Comparison of ENCODE assay signal across 10 cellular contexts in the genomic region with DNA sequence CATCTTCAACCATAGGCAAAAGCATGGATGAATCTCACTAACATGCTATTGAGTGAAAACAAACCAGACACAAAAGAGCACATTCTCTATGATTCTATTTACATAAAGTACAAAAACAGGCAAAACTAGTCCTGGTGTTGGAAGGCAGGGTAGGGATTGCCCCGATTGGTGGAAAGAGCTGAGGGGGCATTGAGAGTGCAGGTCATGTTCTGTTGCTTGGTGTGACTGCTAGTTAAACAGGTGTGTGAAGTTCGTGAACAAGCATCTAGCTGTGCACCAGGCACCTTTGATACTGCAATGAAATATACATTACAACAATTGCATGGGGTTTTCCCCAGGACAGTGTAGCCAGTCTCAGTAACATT. TPM values are rescaled to one million over a fixed set of nuclear protein-coding genes. Genes with fewer than 3 reads are reported as not detected.
DNase-seq lines count a peak whose midpoint lies in the region; ATAC-seq, FAIRE-seq and TF ChIP-seq lines count a peak whose summit lies in the region.
"Had no signal": no experiment of that assay in that cellular context is flagged by ENCODE, and none has a peak within 500 bp of the region (broad histone marks: within the 10 kb centered on the region; RNA-seq: fewer than 3 reads in every experiment).

No MANE protein-coding gene starts in this region.

- H3K27me3 Mint-ChIP-seq in type B pancreatic cell = peaks cover 62% of the 10 kb centered on the region

- no peak overlapping the region for H4K8ac ChIP-seq in H1 (ENCODE audit: extremely low read depth, insufficient read depth, low read length)

- H2BK120ac ChIP-seq in H1 (replicated peaks; ENCODE audit: low read depth, low read length) = no peak overlapping the region

- WGBS in H1 (ENCODE audit: extremely low coverage in 1 of 2, insufficient coverage in 1 of 2, insufficient read length in 1 of 2, insufficient replicate concordance in 2 of 2, low coverage in 1 of 2, low lambda C conversion rate in 2 of 2, missing lambda C conversion rate in 1 of 2), 2 experiments = 47% methylated on average over 2 of the region's 2 CpGs; no CpG with 5 or more reads in 1 of the 2 experiments

- no peak overlapping the region for H2BK5ac ChIP-seq in H1 (ENCODE audit: low read depth, low read length)

- POLR2A ChIA-PET in H1 (lab: Charles Lee; ENCODE audit: partially characterized antibody) = interaction anchor here (0.9 to 1.0 kb wide), 2 partner anchors 26 to 604 kb away, joined by 3 to 4 read pairs; partner anchors contain the start of genes NKIRAS1, RPL15 and THRB

- no peak overlapping the region for H3K14ac ChIP-seq in H1 (ENCODE audit: insufficient read length)

- H3K4me3 Mint-ChIP-seq in type B pancreatic cell = peak overlapping the region; percentile 84
- H3K4me3 Mint-ChIP-seq: activated CD4-positive, alpha-beta T cell treated with anti-CD3 and anti-CD28 coated beads, Interleukin-2, amount 10 ng/mL, durations not matched to agents 7 days and 5 days had no signal

- H4K91ac ChIP-seq in H1 (replicated peaks; ENCODE audit: insufficient read length, low read length) = no peak overlapping the region

- H3K18ac ChIP-seq in H1 (ENCODE audit: extremely low read depth, low read length) = no peak overlapping the region

- DNase-seq in cardiac muscle cell (ENCODE audit: low read depth in 1 of 2, low spot score in 1 of 2) (no peak), cardiac septum (ENCODE audit: low spot score) (no peak), H1 (ENCODE audit: low read depth in 1 of 2, low spot score in 2 of 2) (no peak), type B pancreatic cell (ENCODE audit: extremely low spot score, unreplicated experiment) (no peak), NCI-H1105 (lab: John Stamatoyannopoulos, UW) (no peak), H4 (ENCODE audit: low spot score) (no peak)
- DNase-seq: activated CD4-positive, alpha-beta T cell treated with anti-CD3 and anti-CD28 coated beads, Interleukin-2, amount 10 ng/mL, durations not matched to agents 7 days and 5 days had no signal

- no peak for TF ChIP-seq CTCF in cardiac muscle cell (IDR thresholded peaks at IDR 0.05; ENCODE audit: low read depth, low read length)
- TF ChIP-seq CTCF in H1 (IDR thresholded peaks at IDR 0.05; ENCODE audit: control extremely low read depth in 1 of 3, insufficient read depth in 1 of 3, low read depth in 1 of 3, low read length in 3 of 3) = no peak
- TF ChIP-seq CTCF in type B pancreatic cell (conservative IDR thresholded peaks at IDR 0.05) = no peak

- H3K36me3 ChIP-seq in cardiac muscle cell (no peaks in the 10 kb centered on the region), H1 (ENCODE audit: control insufficient read depth in 2 of 4, insufficient read depth in 4 of 4, low read length in 3 of 4) (no peaks in the 10 kb centered on the region)

- peaks cover 80% of the 10 kb centered on the region for H3K27me3 ChIP-seq in cardiac muscle cell
- peaks cover 27 to 43% (median 40%) of the 10 kb centered on the region in 4 experiments for H3K27me3 ChIP-seq in H1 (replicated peaks in 1 of 4; ENCODE audit: control insufficient read depth in 3 of 4, extremely low read depth in 1 of 4, insufficient read depth in 3 of 4, low read length in 3 of 4)
- peaks cover 58% of the 10 kb centered on the region for H3K27me3 ChIP-seq in mononuclear cell (ENCODE audit: insufficient read depth, low read length)

- no peak for TF ChIP-seq EP300 in H1 (IDR thresholded peaks at IDR 0.05; ENCODE audit: borderline replicate concordance in 1 of 2, low read depth in 2 of 2, low read length in 2 of 2)

- no peak overlapping the region for H2AFZ ChIP-seq in H1 (ENCODE audit: low read length)

- H3K4ac ChIP-seq in H1 (replicated peaks; ENCODE audit: insufficient read length, low read depth, low read length) = no peak overlapping the region

- no peaks in the 10 kb centered on the region for H3K79me1 ChIP-seq in H1 (ENCODE audit: low read depth, low read length)

- H3K9ac ChIP-seq in H1 (replicated peaks in 1 of 4; ENCODE audit: extremely low read depth in 1 of 4, low read depth in 3 of 4, low read length in 3 of 4) = no peak overlapping the region

- no peak overlapping the region for H3K56ac ChIP-seq in H1 (replicated peaks; ENCODE audit: insufficient read length, low read depth, low read length)

- no peak for TF ChIP-seq RAD21 in H1 (IDR thresholded peaks at IDR 0.05 in 1 of 2, conservative IDR thresholded peaks at IDR 0.05 in 1 of 2; ENCODE audit: low read depth in 2 of 2, low read length in 2 of 2)

- H2BK20ac ChIP-seq in H1 (ENCODE audit: low read length) = no peak overlapping the region

- no peaks in the 10 kb centered on the region for H3K79me2 ChIP-seq in H1 (ENCODE audit: control insufficient read depth in 1 of 2, insufficient read depth in 2 of 2, low read length in 2 of 2)

- H3K4me1 ChIP-seq in cardiac muscle cell (ENCODE audit: low read depth) (no peaks in the 10 kb centered on the region), H1 (replicated peaks in 1 of 4; ENCODE audit: control insufficient read depth in 3 of 4, insufficient read depth in 4 of 4, low read length in 3 of 4) (peaks cover 4 to 20% (median 11%) of the 10 kb centered on the region in 4 experiments), mononuclear cell (ENCODE audit: insufficient read depth, low read length) (peaks cover 8% of the 10 kb centered on the region)

- H3K23ac ChIP-seq in H1 (ENCODE audit: insufficient read length) = no peak overlapping the region

- H3K27ac Mint-ChIP-seq in type B pancreatic cell = peak overlapping the region; percentile 91
- H3K27ac Mint-ChIP-seq: activated CD4-positive, alpha-beta T cell treated with anti-CD3 and anti-CD28 coated beads, Interleukin-2, amount 10 ng/mL, durations not matched to agents 7 days and 5 days had no signal

- H4K5ac ChIP-seq in H1 (ENCODE audit: insufficient read length, low read depth, low read length) = no peak overlapping the region

- no peak for FAIRE-seq in H1 (lab: Jason Lieb, UNC)
- FAIRE-seq: colon had no signal

- H2BK12ac ChIP-seq in H1 (ENCODE audit: low read depth, low read length) = peak overlapping the region; percentile 62; the same call in 1 of the 2 replicates

- H3K27ac ChIP-seq in cardiac muscle cell (no peak overlapping the region), H1 (ENCODE audit: low read depth, low read length) (no peak overlapping the region)

- no peak overlapping the region for H2AK5ac ChIP-seq in H1 (ENCODE audit: low read depth, low read length)

- 0 out of 2 replicates have a peak overlapping the region, but pooled peaks have one; percentile 67 for H2BK15ac ChIP-seq in H1 (ENCODE audit: low read length)

- peaks cover 12% of the 10 kb centered on the region; the same call in 1 of the 2 replicates for H3K23me2 ChIP-seq in H1 (ENCODE audit: low read depth, low read length)

- no peak for TF ChIP-seq POLR2A in H1 (IDR thresholded peaks at IDR 0.05; ENCODE audit: control extremely low read depth in 1 of 2, low read depth in 2 of 2, low read length in 2 of 2)

- H3K4me1 Mint-ChIP-seq in type B pancreatic cell (ENCODE audit: unreplicated experiment) = peaks cover 9% of the 10 kb centered on the region
- H3K4me1 Mint-ChIP-seq: activated CD4-positive, alpha-beta T cell treated with anti-CD3 and anti-CD28 coated beads, Interleukin-2, amount 10 ng/mL, durations not matched to agents 7 days and 5 days had no signal

- H4K20me1 ChIP-seq in H1 (replicated peaks in 1 of 2; ENCODE audit: control insufficient read depth in 1 of 2, insufficient read depth in 2 of 2, low read length in 2 of 2) = peaks cover 3 to 4% of the 10 kb centered on the region in 2 experiments

- H3K36me3 Mint-ChIP-seq in type B pancreatic cell = no peaks in the 10 kb centered on the region

- H3K4me3 ChIP-seq in cardiac muscle cell (peak overlapping the region; percentile 61), H1 (ENCODE audit: extremely low read depth in 1 of 4, insufficient read depth in 2 of 4, low read depth in 3 of 4, low read length in 4 of 4) (peak overlapping the region; percentile 54 to 75 (median 62)), mononuclear cell (ENCODE audit: low read length) (peak overlapping the region; percentile 35)

- peak overlapping the region; percentile 63 to 89 for H3K4me2 ChIP-seq in H1 (ENCODE audit: insufficient read depth in 1 of 2, low read depth in 2 of 2, low read length in 2 of 2)

- CTCF ChIA-PET in H1 (lab: Charles Lee; ENCODE audit: partially characterized antibody) = interaction anchor here (0.6 to 1.8 kb wide), 6 partner anchors 22 to 1820 kb away, joined by 3 to 9 read pairs (median 4); no protein-coding TSS in a partner anchor

- ATAC-seq in GM18502 (IDR thresholded peaks at IDR 0.05; ENCODE audit: poor library complexity, unreplicated experiment) = no peak

- H3K9me3 ChIP-seq in cardiac muscle cell (ENCODE audit: low read depth) = no peaks in the 10 kb centered on the region
- H3K9me3 ChIP-seq in H1 (ENCODE audit: insufficient read depth in 2 of 2, low read depth in 1 of 2, low read length in 1 of 2) = no peaks in the 10 kb centered on the region
- no peaks in the 10 kb centered on the region for H3K9me3 ChIP-seq in mononuclear cell (ENCODE audit: low read depth, low read length)

- intact Hi-C loops in cardiac septum (cut with DNase I) = loop anchor here (5.0 kb wide), 1 partner anchor 61 kb away; no protein-coding TSS in a partner anchor

- peaks cover 6% of the 10 kb centered on the region for H3K9me3 Mint-ChIP-seq in type B pancreatic cell
- H3K9me3 Mint-ChIP-seq: activated CD4-positive, alpha-beta T cell treated with anti-CD3 and anti-CD28 coated beads, Interleukin-2, amount 10 ng/mL, durations not matched to agents 7 days and 5 days had no signal

TF ChIP-seq in H1, 55 proteins besides CTCF, POLR2A, EP300 and RAD21 (continues in another document):
- TF ChIP-seq JUN (IDR thresholded peaks at IDR 0.05; ENCODE audit: low read depth, low read length) (no peak), NANOG (IDR thresholded peaks at IDR 0.05; ENCODE audit: insufficient read depth, low read depth, low read length, poor library complexity, severe bottlenecking) (no peak)

RNA-seq across cellular contexts. Expression of gene THRB, which starts 26.3 kb away (rescaled TPM):
- 0.57 and 0.67 TPM in 2 replicates for total RNA-seq in cardiac muscle cell
- polyA plus RNA-seq in cardiac muscle cell = 0.49 and 0.96 TPM in 2 replicates
- total RNA-seq in cardiac septum = 27.2 TPM
- 3.7 and 3.9 TPM in 2 replicates for total RNA-seq in H1 (2021; fragmentation: NEBNext Ultra II Directional; extraction: Animal tissue kit (Norgen Biotek cat#: 25700))
- 0.98 and 1.4 TPM in 2 replicates for polyA plus RNA-seq in H1 (2011; rRNA removed)
- polyA plus RNA-seq in H1 (2011; cell fraction: cytosol; rRNA removed) = 2.0 TPM
- 2.4 TPM for polyA plus RNA-seq in H1 (2011; cell fraction: nucleus; rRNA removed)
- 1.4 to 3.1 TPM (median 1.7 TPM) in 4 replicates for polyA plus RNA-seq in H1 (2012, experiment 1 of 2)
- polyA plus RNA-seq in H1 (2012, experiment 2 of 2) = 0.08 TPM
- 1.4 TPM for polyA plus RNA-seq in H1 (2013, experiment 1 of 2)
- polyA plus RNA-seq in H1 (2013, experiment 2 of 2) = 1.2 TPM
- 5.8 and 8.2 TPM in 2 replicates for polyA minus RNA-seq in H1 (2011; rRNA and poly(A)+ RNA removed)
- polyA minus RNA-seq in H1 (2011; cell fraction: cytosol; rRNA and poly(A)+ RNA removed) = 1.8 TPM
- 10.1 TPM for polyA minus RNA-seq in H1 (2011; cell fraction: nucleus; rRNA and poly(A)+ RNA removed)
- 0.94 TPM for total RNA-seq in mononuclear cell
- 15.6 and 27.3 TPM in 2 replicates for total RNA-seq in type B pancreatic cell (ENCODE audit: low replicate concordance)
- 1.2 and 4.2 TPM in 2 replicates for total RNA-seq in H4 (2014; rRNA removed; shearing (Covaris generic))
- total RNA-seq: activated CD4-positive, alpha-beta T cell treated with anti-CD3 and anti-CD28 coated beads, Interleukin-2, amount 10 ng/mL, durations not matched to agents 7 days and 5 days had no signal
